In the genomic region with DNA sequence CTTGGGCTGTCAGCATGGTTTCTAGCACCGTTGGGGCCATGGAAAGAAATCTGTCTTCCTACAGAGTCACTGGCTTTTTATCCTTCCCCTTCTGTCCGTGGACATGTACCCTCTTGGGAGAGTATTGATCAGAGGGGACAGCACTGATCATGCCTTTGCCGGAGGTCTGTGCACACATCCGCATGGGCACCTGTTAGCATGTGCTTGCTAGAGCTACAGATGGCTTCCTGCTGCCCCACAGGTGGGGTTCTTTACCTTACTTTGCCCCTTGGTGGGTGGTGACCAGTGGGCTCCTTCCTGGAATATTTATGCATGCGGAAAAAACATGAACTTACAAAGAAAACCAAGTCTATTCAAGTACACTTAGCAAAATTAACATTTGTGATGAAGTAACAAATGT, we compare ENCODE assay signal across 1 cellular context.
TF ChIP-seq lines count a peak whose summit lies in the region.

No MANE protein-coding gene starts in this region.

TF ChIP-seq in HEK293, 187 proteins besides CTCF, POLR2A, EP300 and RAD21 (continued from another document):
- TF ChIP-seq ZBTB49 (tag by site-specific recombination; IDR thresholded peaks at IDR 0.05; ENCODE audit: low read depth) = no peak
- TF ChIP-seq ZNF488 (tag by site-specific recombination; IDR thresholded peaks at IDR 0.05) = no peak
- TF ChIP-seq ZNF184 (tag by site-specific recombination; IDR thresholded peaks at IDR 0.05) = no peak
- peak; percentile 62 for TF ChIP-seq SCRT2 (tag by site-specific recombination; IDR thresholded peaks at IDR 0.05)
- no peak for TF ChIP-seq ZNF266 (tag by site-specific recombination; IDR thresholded peaks at IDR 0.05; ENCODE audit: low read depth)
- TF ChIP-seq, protein P1, sequence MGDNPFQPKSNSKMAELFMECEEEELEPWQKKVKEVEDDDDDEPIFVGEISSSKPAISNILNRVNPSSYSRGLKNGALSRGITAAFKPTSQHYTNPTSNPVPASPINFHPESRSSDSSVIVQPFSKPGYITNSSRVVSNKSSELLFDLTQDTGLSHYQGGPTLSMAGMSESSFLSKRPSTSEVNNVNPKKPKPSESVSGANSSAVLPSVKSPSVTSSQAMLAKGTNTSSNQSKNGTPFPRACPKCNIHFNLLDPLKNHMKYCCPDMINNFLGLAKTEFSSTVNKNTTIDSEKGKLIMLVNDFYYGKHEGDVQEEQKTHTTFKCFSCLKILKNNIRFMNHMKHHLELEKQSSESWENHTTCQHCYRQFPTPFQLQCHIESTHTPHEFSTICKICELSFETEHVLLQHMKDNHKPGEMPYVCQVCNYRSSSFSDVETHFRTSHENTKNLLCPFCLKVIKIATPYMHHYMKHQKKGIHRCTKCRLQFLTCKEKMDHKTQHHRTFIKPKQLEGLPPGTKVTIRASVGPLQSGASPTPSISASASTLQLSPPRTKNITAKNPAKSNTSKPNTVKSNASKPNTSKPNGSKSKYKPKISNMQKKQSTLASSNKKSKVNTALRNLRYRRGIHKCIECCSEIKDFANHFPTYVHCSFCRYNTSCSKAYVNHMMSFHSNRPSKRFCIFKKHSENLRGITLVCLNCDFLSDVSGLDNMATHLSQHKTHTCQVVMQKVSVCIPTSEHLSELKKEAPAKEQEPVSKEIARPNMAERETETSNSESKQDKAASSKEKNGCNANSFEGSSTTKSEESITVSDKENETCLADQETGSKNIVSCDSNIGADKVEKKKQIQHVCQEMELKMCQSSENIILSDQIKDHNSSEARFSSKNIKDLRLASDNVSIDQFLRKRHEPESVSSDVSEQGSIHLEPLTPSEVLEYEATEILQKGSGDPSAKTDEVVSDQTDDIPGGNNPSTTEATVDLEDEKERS (tag by site-specific recombination; IDR thresholded peaks at IDR 0.05) = no peak
- TF ChIP-seq ZBTB8A (tag by site-specific recombination; IDR thresholded peaks at IDR 0.05) = no peak
- no peak for TF ChIP-seq ZNF274 (IDR thresholded peaks at IDR 0.05; ENCODE audit: low read length)
- no peak for TF ChIP-seq ZNF274 (tag by site-specific recombination; IDR thresholded peaks at IDR 0.05; ENCODE audit: borderline replicate concordance)
